18 cellular contexts compared by ENCODE assay signal in genomic region chr6:108163644-108164536, GRCh38. TPM values are rescaled to one million over a fixed set of nuclear protein-coding genes. Genes with fewer than 3 reads are reported as not detected.
DNase-seq lines count a peak whose midpoint lies in the region; ATAC-seq and TF ChIP-seq lines count a peak whose summit lies in the region.
"Had no signal": no experiment of that assay in that cellular context is flagged by ENCODE, and none has a peak within 500 bp of the region (broad histone marks: within the 10 kb centered on the region; RNA-seq: fewer than 3 reads in every experiment).

No MANE protein-coding gene starts in this region.

- H3K27ac Mint-ChIP-seq in type B pancreatic cell (no peak overlapping the region), osteocyte (ENCODE audit: unreplicated experiment) (no peak overlapping the region)

- no peak for TF ChIP-seq CTCF in mammary epithelial cell (conservative IDR thresholded peaks at IDR 0.05 in 1 of 2, IDR thresholded peaks at IDR 0.05 in 1 of 2; ENCODE audit: extremely low read depth in 1 of 2, insufficient read depth in 1 of 2, low read depth in 1 of 2, low read length in 2 of 2)
- no peak for TF ChIP-seq CTCF in breast epithelium (IDR thresholded peaks at IDR 0.05)
- no peak for TF ChIP-seq CTCF in foreskin keratinocyte (conservative IDR thresholded peaks at IDR 0.05)
- no peak for TF ChIP-seq CTCF in type B pancreatic cell (conservative IDR thresholded peaks at IDR 0.05)
- no peak for TF ChIP-seq CTCF in osteocyte (IDR thresholded peaks at IDR 0.05)

- peaks cover 29% of the 10 kb centered on the region for H3K4me1 ChIP-seq in mammary epithelial cell (ENCODE audit: insufficient read depth, low read length)
- H3K4me1 ChIP-seq in breast epithelium: peaks cover 11 to 30% of the 10 kb centered on the region in 2 donors
- peaks cover 2% of the 10 kb centered on the region for H3K4me1 ChIP-seq in foreskin keratinocyte

- intact Hi-C loops in mammary epithelial cell (cut with micrococcal nuclease): loop anchor here (5.0 kb wide), 1 partner anchor 47 kb away; no protein-coding TSS in a partner anchor
- intact Hi-C loops in breast epithelium (cut with DNase I; ENCODE audit: low total_unique reads): loop anchor here (1.0 kb wide), 1 partner anchor 24 kb away; no protein-coding TSS in a partner anchor

- no peaks in the 10 kb centered on the region for H3K36me3 Mint-ChIP-seq in type B pancreatic cell
- no peaks in the 10 kb centered on the region for H3K36me3 Mint-ChIP-seq in osteocyte (ENCODE audit: unreplicated experiment)

- H3K4me3 ChIP-seq in mammary epithelial cell (replicated peaks in 1 of 3; ENCODE audit: insufficient read depth in 1 of 3, low read depth in 2 of 3, low read length in 3 of 3): no peak overlapping the region
- H3K4me3 ChIP-seq in breast epithelium: peak overlapping the region in 1 of 3 donors; percentile 52
- H3K4me3 ChIP-seq: transverse colon had no signal

- peak overlapping the region; percentile 74 for H3K4me3 Mint-ChIP-seq in type B pancreatic cell
- H3K4me3 Mint-ChIP-seq in osteocyte (ENCODE audit: unreplicated experiment): no peak overlapping the region

- BruUV-seq in mammary epithelial cell (replicated peaks; lab: Mats Ljungman, UMichigan): no TSS peak

- H3K79me2 ChIP-seq in mammary epithelial cell (ENCODE audit: insufficient read depth, low read length): no peaks in the 10 kb centered on the region

- no peak for TF ChIP-seq POLR2A in breast epithelium (IDR thresholded peaks at IDR 0.05)

- dilution Hi-C loops in mammary epithelial cell (cut with HindIII; ENCODE audit: low sequenced_read_pairs): no loop called here

- no peak overlapping the region for H3K27ac ChIP-seq in mammary epithelial cell (ENCODE audit: insufficient read depth, low read depth, low read length)
- H3K27ac ChIP-seq in breast epithelium: no peak overlapping the region
- no peak overlapping the region for H3K27ac ChIP-seq in foreskin keratinocyte
- H3K27ac ChIP-seq: adrenal gland; BLaER1 treated with 17β-estradiol and CSF1 and Interleukin-3, amounts not matched to agents 10 nM and 100 nM; esophagus squamous epithelium; transverse colon had no signal

- H3K4me1 Mint-ChIP-seq in type B pancreatic cell (ENCODE audit: unreplicated experiment): peaks cover 37% of the 10 kb centered on the region
- H3K4me1 Mint-ChIP-seq in osteocyte (ENCODE audit: unreplicated experiment): peaks cover 37% of the 10 kb centered on the region

- in situ Hi-C loops in mammary epithelial cell (cut with MboI; ENCODE audit: low sequenced_read_pairs in 2 of 2): no loop called here

- H3K27me3 Mint-ChIP-seq in type B pancreatic cell: peaks cover 97% of the 10 kb centered on the region
- peaks cover 94% of the 10 kb centered on the region for H3K27me3 Mint-ChIP-seq in osteocyte (ENCODE audit: unreplicated experiment)

- ATAC-seq in foreskin keratinocyte: peak; percentile 59
- no peak for ATAC-seq in HG02981 (IDR thresholded peaks at IDR 0.05; ENCODE audit: unreplicated experiment)
- ATAC-seq: left lobe of liver had no signal

- peak overlapping the region; percentile 49 for H3K4me2 ChIP-seq in mammary epithelial cell (ENCODE audit: insufficient read depth, low read depth, low read length)

- no peak overlapping the region for H3K9ac ChIP-seq in mammary epithelial cell (ENCODE audit: insufficient read depth, low read length)
- H3K9ac ChIP-seq: BLaER1 treated with 17β-estradiol and CSF1 and Interleukin-3, amounts not matched to agents 10 nM and 100 nM had no signal

- 13% methylated on average over 24 of the region's 41 CpGs for WGBS in mammary epithelial cell (ENCODE audit: low coverage, missing lambda C conversion rate)

- H3K9me3 ChIP-seq in mammary epithelial cell (replicated peaks; ENCODE audit: insufficient read depth, low read length) (no peaks in the 10 kb centered on the region), breast epithelium (no peaks in the 10 kb centered on the region)
- H3K9me3 ChIP-seq: adrenal gland, esophagus squamous epithelium, transverse colon had no signal

- H3K27me3 ChIP-seq in mammary epithelial cell (ENCODE audit: insufficient read depth, low read length): peaks cover 71% of the 10 kb centered on the region
- H3K27me3 ChIP-seq in breast epithelium: peaks cover 13 to 100% of the 10 kb centered on the region in 2 donors
- H3K27me3 ChIP-seq in foreskin keratinocyte: peaks cover 100% of the 10 kb centered on the region

- H3K9me3 Mint-ChIP-seq in type B pancreatic cell (no peaks in the 10 kb centered on the region), osteocyte (ENCODE audit: unreplicated experiment) (no peaks in the 10 kb centered on the region)

- no peak overlapping the region for H2AFZ ChIP-seq in mammary epithelial cell (ENCODE audit: low read depth, low read length)

- CTCF ChIA-PET in mammary epithelial cell (lab: Charles Lee; ENCODE audit: low non-redundant PET): no interaction called here

- no peaks in the 10 kb centered on the region for H4K20me1 ChIP-seq in mammary epithelial cell (ENCODE audit: insufficient read depth, low read length)

- no peaks in the 10 kb centered on the region for H3K36me3 ChIP-seq in mammary epithelial cell (ENCODE audit: insufficient read depth, low read length)
- H3K36me3 ChIP-seq in breast epithelium: no peaks in the 10 kb centered on the region
- H3K36me3 ChIP-seq: adrenal gland; BLaER1 treated with 17β-estradiol and CSF1 and Interleukin-3, amounts not matched to agents 10 nM and 100 nM; esophagus squamous epithelium; transverse colon had no signal

- peak; percentile 55 for DNase-seq in mammary epithelial cell
- DNase-seq in breast epithelium (ENCODE audit: low spot score in 2 of 2): no peak
- peak; percentile 40 for DNase-seq in NCI-H526 treated with DMSO at 0.1 percent for 48 hours (lab: John Stamatoyannopoulos, UW)
- DNase-seq in foreskin keratinocyte: peak; percentile 37 to 70
- DNase-seq in type B pancreatic cell (ENCODE audit: extremely low spot score, unreplicated experiment): no peak
- DNase-seq in osteocyte (ENCODE audit: extremely low spot score, unreplicated experiment): no peak
- no peak for DNase-seq in SKM-1 (lab: John Stamatoyannopoulos, UW; ENCODE audit: unreplicated experiment)
- DNase-seq: adrenal gland; cortex of kidney; esophagus squamous epithelium; MM.1S; SIG-M5; stimulated activated CD4-positive, alpha-beta T cell treated with anti-CD3 and anti-CD28 coated beads, Interleukin-1b, Interleukin-23, amount 100 ng/mL, for 48 hours; transverse colon had no signal

RNA-seq across cellular contexts. Expression of gene NR2E1, which starts 1.9 kb away (rescaled TPM):
- under 1 TPM in 1 of 2 donors, not detected in 1; 0.14 TPM for total RNA-seq in mammary epithelial cell
- polyA plus RNA-seq in mammary epithelial cell: not detected
- not detected for polyA minus RNA-seq in mammary epithelial cell
- total RNA-seq in breast epithelium: under 1 TPM in 1 of 3 donors, not detected in 2; 0.33 TPM
- total RNA-seq in foreskin keratinocyte: not detected in 2 replicates
- polyA plus RNA-seq in foreskin keratinocyte: not detected in 2 replicates
- 0.26 TPM in 1 of 2 replicates, not detected in the other for total RNA-seq in type B pancreatic cell (ENCODE audit: low replicate concordance)
- total RNA-seq in osteocyte: not detected in 2 replicates
- total RNA-seq: esophagus squamous epithelium, HT-29, left lobe of liver, transverse colon had no signal

Comparison
In these comparisons a context has a peak if more than half of its experiments do, and no peak if none do; other contexts are left out.
1. DNase-seq: peak in mammary epithelial cell (single experiment), NCI-H526 treated with DMSO at 0.1 percent for 48 hours (single experiment) and foreskin keratinocyte (2 of 2); none in breast epithelium (0 of 2), type B pancreatic cell (single experiment), osteocyte (single experiment) and SKM-1 (single experiment).